ENCODE assay signal across 9 cellular contexts in genomic region chr13:50713849-50714248, GRCh38.
DNase-seq lines count a peak whose midpoint lies in the region; ATAC-seq, FAIRE-seq and TF ChIP-seq lines count a peak whose summit lies in the region.
"Had no signal": no experiment of that assay in that cellular context is flagged by ENCODE, and none has a peak within 500 bp of the region (broad histone marks: within the 10 kb centered on the region; RNA-seq: fewer than 3 reads in every experiment).

No MANE protein-coding gene starts in this region.

- peaks cover 18% of the 10 kb centered on the region for H3K4me1 Mint-ChIP-seq in type B pancreatic cell (ENCODE audit: unreplicated experiment)

- H3K27ac Mint-ChIP-seq in type B pancreatic cell = no peak overlapping the region

- ATAC-seq in HG02610 (IDR thresholded peaks at IDR 0.05; ENCODE audit: unreplicated experiment) = peak; percentile 81
- ATAC-seq in HG02623 (IDR thresholded peaks at IDR 0.05; ENCODE audit: unreplicated experiment) = no peak

- no peak overlapping the region for H3K27ac ChIP-seq in WERI-Rb-1

- no peaks in the 10 kb centered on the region for H3K36me3 ChIP-seq in WERI-Rb-1

- H3K9me3 ChIP-seq in WERI-Rb-1 (ENCODE audit: severe bottlenecking) = no peaks in the 10 kb centered on the region

- H3K27me3 ChIP-seq in WERI-Rb-1 (ENCODE audit: insufficient read depth, low read depth, severe bottlenecking) = peaks cover 9% of the 10 kb centered on the region

- no peak for TF ChIP-seq CTCF in WERI-Rb-1 (IDR thresholded peaks at IDR 0.05; ENCODE audit: low read depth, low read length)
- TF ChIP-seq CTCF in type B pancreatic cell (conservative IDR thresholded peaks at IDR 0.05) = no peak

- H3K36me3 Mint-ChIP-seq in type B pancreatic cell = no peaks in the 10 kb centered on the region

- peak; percentile 81 for FAIRE-seq in GM18507 (lab: Jason Lieb, UNC)
- FAIRE-seq: TTC549 had no signal

- no peak overlapping the region for H3K4me3 Mint-ChIP-seq in type B pancreatic cell

- H3K4me3 ChIP-seq in WERI-Rb-1 (ENCODE audit: low read depth, low read length) = no peak overlapping the region

- peak; percentile 14 for DNase-seq in GM18507 (ENCODE audit: extremely low spot score, insufficient read length, low read depth)
- DNase-seq in SW480 (ENCODE audit: low spot score) = peak; percentile 12
- DNase-seq in glomerular visceral epithelial cell (ENCODE audit: extremely low spot score) = peak; percentile 89
- no peak for DNase-seq in WERI-Rb-1
- DNase-seq in germinal center (ENCODE audit: low spot score) = no peak
- DNase-seq in type B pancreatic cell (ENCODE audit: extremely low spot score, unreplicated experiment) = no peak

- peaks cover 12% of the 10 kb centered on the region for H3K9me3 Mint-ChIP-seq in type B pancreatic cell

- no peaks in the 10 kb centered on the region for H3K27me3 Mint-ChIP-seq in type B pancreatic cell

Comparison
In these comparisons a context has a peak if more than half of its experiments do, and no peak if none do; other contexts are left out.
1. DNase-seq: peak in GM18507 (single experiment), SW480 (single experiment) and glomerular visceral epithelial cell (single experiment); none in WERI-Rb-1 (single experiment), germinal center (single experiment) and type B pancreatic cell (single experiment).